In the genomic region with DNA sequence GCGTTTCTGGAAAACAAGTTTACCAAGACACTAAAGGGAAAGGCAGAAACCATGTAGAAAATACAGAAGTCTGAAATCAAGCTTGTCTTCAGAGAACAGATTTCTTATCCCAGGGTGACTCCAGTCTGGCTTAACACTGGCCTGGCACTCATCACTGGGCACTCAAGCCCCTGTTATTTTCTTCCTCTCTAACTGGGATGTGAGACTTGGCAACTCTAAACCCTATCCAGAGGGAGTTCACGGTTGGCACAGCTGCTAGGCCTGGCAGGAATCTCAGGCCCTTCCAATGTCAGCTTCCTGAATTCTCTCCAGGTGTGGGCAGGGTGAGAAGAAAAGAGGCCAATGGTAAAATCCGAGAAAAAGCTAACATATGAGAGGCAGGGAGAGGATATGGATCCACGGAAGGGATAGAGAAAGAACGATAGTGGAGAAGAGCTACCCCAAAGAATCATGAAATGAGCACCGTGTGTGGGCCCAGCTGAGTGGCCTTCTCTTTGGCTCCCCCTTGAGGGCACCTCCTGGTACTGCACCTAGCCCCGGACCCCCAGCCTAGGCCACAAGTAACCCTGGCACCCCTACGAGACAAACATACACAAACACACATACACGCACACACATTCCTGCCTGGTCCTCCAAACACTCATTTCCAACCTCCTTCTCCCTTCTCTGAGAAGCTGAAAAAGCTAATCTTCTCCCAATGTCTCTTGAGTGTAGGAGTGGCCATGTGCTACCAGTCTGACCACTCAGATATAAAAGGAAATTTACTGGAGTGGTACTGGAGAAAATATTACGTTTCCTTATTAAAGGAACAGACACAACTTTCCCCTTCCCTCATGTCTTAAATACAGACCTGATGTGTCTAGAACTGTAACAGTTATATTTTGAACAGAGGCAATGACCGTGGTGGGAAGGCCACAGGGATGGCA, we compare ENCODE assay signal across 9 cellular contexts. TPM values are rescaled to one million over a fixed set of nuclear protein-coding genes. Genes with fewer than 3 reads are reported as not detected.
A peak's percentile ranks its signal among the peaks of the same experiment; 100 is the strongest.
DNase-seq lines count a peak whose midpoint lies in the region; ATAC-seq, FAIRE-seq and TF ChIP-seq lines count a peak whose summit lies in the region.
"Had no signal": no experiment of that assay in that cellular context is flagged by ENCODE, and none has a peak within 500 bp of the region (broad histone marks: within the 10 kb centered on the region; RNA-seq: fewer than 3 reads in every experiment).

No MANE protein-coding gene starts in this region.

- H3K36me3 ChIP-seq in K562 (ENCODE audit: control insufficient read depth, insufficient read depth, low read length) = no peaks in the 10 kb centered on the region

- H4K20me1 ChIP-seq in K562 (replicated peaks; ENCODE audit: control insufficient read depth, insufficient read depth, low read length) = no peaks in the 10 kb centered on the region

- no peak overlapping the region for H3K27ac ChIP-seq in K562 (ENCODE audit: extremely low read depth, low read depth, low read length)

- no peaks in the 10 kb centered on the region for H3K4me1 ChIP-seq in K562 (replicated peaks in 1 of 2; ENCODE audit: control insufficient read depth in 2 of 2, insufficient read depth in 2 of 2, low read length in 2 of 2)

- POLR2A ChIA-PET in K562 (lab: Yijun Ruan, JAX) = interaction anchor here (0.5 to 0.6 kb wide), 2 partner anchors 384 to 539 kb away, joined by 3 read pairs; no protein-coding TSS in a partner anchor

- H3K79me2 ChIP-seq in K562 (ENCODE audit: control insufficient read depth, insufficient read depth, low read length) = no peaks in the 10 kb centered on the region

- no peak overlapping the region for H3K9ac ChIP-seq in K562 (ENCODE audit: insufficient read depth in 1 of 2, low read depth in 2 of 2, low read length in 2 of 2)

- under 1% methylated on average over 10 of the region's 11 CpGs for WGBS in K562 (ENCODE audit: insufficient coverage, low coverage, missing lambda C conversion rate)

- H3K4me2 ChIP-seq in K562 (ENCODE audit: insufficient read depth, low read length) = no peak overlapping the region

- no peaks in the 10 kb centered on the region for H3K9me3 ChIP-seq in K562 (replicated peaks; ENCODE audit: control insufficient read depth, insufficient read depth, low read depth, low read length)

- in situ Hi-C loops in ACHN (cut with HindIII; ENCODE audit: low pct_ligation_motif_present, low pct_unique_long_range_greater_than_20kb, low sequenced_read_pairs) = no loop called here
- in situ Hi-C loops in GM13976 (cut with MboI; ENCODE audit: low sequenced_read_pairs, unreplicated experiment) = no loop called here
- in situ Hi-C loops in K562 (cut with MboI) = no loop called here

- intact Hi-C loops in K562 (cut with micrococcal nuclease) = loop anchor here (10.0 kb wide), 1 partner anchor 1333 kb away; no protein-coding TSS in a partner anchor

- H3K4me3 ChIP-seq in K562 = no peak overlapping the region

- ATAC-seq in HG02642 (IDR thresholded peaks at IDR 0.05; ENCODE audit: poor library complexity, unreplicated experiment) (peak; percentile 76), K562 (peak; percentile 93)
- ATAC-seq: effector memory CD8-positive, alpha-beta T cell had no signal

- TF ChIP-seq POLR2A in K562 (conservative IDR thresholded peaks at IDR 0.05) = no peak

- peak; percentile 24 for DNase-seq in ACHN
- DNase-seq in GM13976 (ENCODE audit: low spot score) = peak; percentile 55
- peak; percentile 55 for DNase-seq in NCI-H82 (lab: John Stamatoyannopoulos, UW)
- peak; percentile 41 to 71 (median 68) for DNase-seq in K562 (ENCODE audit: extremely low read depth in 1 of 4, low spot score in 3 of 4)
- DNase-seq in lung microvascular endothelial cell (ENCODE audit: low read depth in 2 of 2) = peak; percentile 14 to 48
- DNase-seq in C1 segment of cervical spinal cord (lab: John Stamatoyannopoulos, UW) = no peak
- DNase-seq in pons (ENCODE audit: low spot score) = no peak

- FAIRE-seq in K562 (lab: Jason Lieb, UNC) = peak; percentile 42

- H3K9me1 ChIP-seq in K562 (ENCODE audit: control insufficient read depth, insufficient read depth, low read length) = no peaks in the 10 kb centered on the region

- no peaks in the 10 kb centered on the region for H3K27me3 ChIP-seq in K562 (ENCODE audit: control insufficient read depth in 2 of 2, insufficient read depth in 2 of 2, low read length in 2 of 2)

- H2AFZ ChIP-seq in K562 (ENCODE audit: low read depth, low read length) = no peak overlapping the region

- peak in 1 of 2 experiments; percentile 56; a peak in 3 of 4 replicates for TF ChIP-seq RAD21 in K562 (CRISPR knock-in tag; conservative IDR thresholded peaks at IDR 0.05 in 1 of 2, IDR thresholded peaks at IDR 0.05 in 1 of 2)

- TF ChIP-seq EP300 in K562 (IDR thresholded peaks at IDR 0.05; ENCODE audit: low read length) = no peak

- BruUV-seq in K562 (replicated peaks; lab: Mats Ljungman, UMichigan) = no TSS peak

- TF ChIP-seq CTCF in GM13976 (IDR thresholded peaks at IDR 0.05; ENCODE audit: borderline replicate concordance, control extremely low read depth, extremely low read depth, insufficient read depth, missing control alignments) = peak; percentile 83
- peak; percentile 61 to 82 (median 64) for TF ChIP-seq CTCF in K562 (IDR thresholded peaks at IDR 0.05 in 2 of 3, conservative IDR thresholded peaks at IDR 0.05 in 1 of 3; ENCODE audit: insufficient read depth in 2 of 3, low read depth in 1 of 3, low read length in 3 of 3)

- CTCF ChIA-PET in K562 (lab: Yijun Ruan, JAX; ENCODE audit: low intra/inter-chr PET ratio) = interaction anchor here (1.0 kb wide), 1 partner anchor 310 kb away, joined by 3 read pairs; no protein-coding TSS in a partner anchor

TF ChIP-seq in K562, 482 proteins besides CTCF, POLR2A, EP300 and RAD21:
- TF ChIP-seq SMARCB1 (IDR thresholded peaks at IDR 0.05; ENCODE audit: insufficient read length, low read depth) (no peak), KDM2B (CRISPR knock-in tag; IDR thresholded peaks at IDR 0.05) (no peak), SMC3 (conservative IDR thresholded peaks at IDR 0.05; ENCODE audit: insufficient read depth, low read depth, low read length) (peak; percentile 52), POU5F1 (IDR thresholded peaks at IDR 0.05; ENCODE audit: borderline replicate concordance, low read depth, low read length, partially characterized antibody) (no peak), ZBTB33 (CRISPR knock-in tag; IDR thresholded peaks at IDR 0.05) (no peak), MCM3 (IDR thresholded peaks at IDR 0.05) (no peak), TGIF2 (CRISPR knock-in tag; IDR thresholded peaks at IDR 0.05) (no peak), CREB3 (tag; conservative IDR thresholded peaks at IDR 0.05; ENCODE audit: low read depth) (no peak), KLF16 (IDR thresholded peaks at IDR 0.05) (0 out of 2 replicates have a peak, but pooled peaks have one; percentile 29)
- TF ChIP-seq, protein P1, sequence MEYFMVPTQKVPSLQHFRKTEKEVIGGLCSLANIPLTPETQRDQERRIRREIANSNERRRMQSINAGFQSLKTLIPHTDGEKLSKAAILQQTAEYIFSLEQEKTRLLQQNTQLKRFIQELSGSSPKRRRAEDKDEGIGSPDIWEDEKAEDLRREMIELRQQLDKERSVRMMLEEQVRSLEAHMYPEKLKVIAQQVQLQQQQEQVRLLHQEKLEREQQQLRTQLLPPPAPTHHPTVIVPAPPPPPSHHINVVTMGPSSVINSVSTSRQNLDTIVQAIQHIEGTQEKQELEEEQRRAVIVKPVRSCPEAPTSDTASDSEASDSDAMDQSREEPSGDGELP (CRISPR knock-in tag; IDR thresholded peaks at IDR 0.05; ENCODE audit: borderline replicate concordance) = peak; percentile 39; the same call in 1 of the 2 replicates
TF ChIP-seq in K562: peak in this region for 3.

RNA-seq across cellular contexts. Expression of gene PTCHD1, which starts 16.6 kb away (rescaled TPM):
- total RNA-seq in K562 (2011; cell fraction: chromatin; rRNA removed; ENCODE audit: low replicate concordance) = not detected in 2 replicates
- not detected in 2 replicates for total RNA-seq in K562 (2011; cell fraction: nucleolus; rRNA removed)
- total RNA-seq in K562 (2011; cell fraction: nucleoplasm; rRNA removed) = not detected in 2 replicates
- not detected in 2 replicates for total RNA-seq in K562 (2014; rRNA removed)
- total RNA-seq in K562 (2014; rRNA removed; fragmentation: Illumina TruSeq; extraction: Trizol) = not detected in 2 replicates
- not detected in 2 replicates for total RNA-seq in K562 (2015; rRNA removed; fragmentation: Illumina TruSeq; extraction: Trizol)
- not detected in 2 replicates for total RNA-seq in K562 (2021)
- polyA plus RNA-seq in K562 (2011; rRNA removed) = not detected in 2 replicates
- not detected in 2 replicates for polyA plus RNA-seq in K562 (2011; cell fraction: cytosol; rRNA removed)
- polyA plus RNA-seq in K562 (2011; cell fraction: nucleus; rRNA removed) = not detected in 2 replicates
- polyA plus RNA-seq in K562 (2012) = not detected in 2 replicates
- polyA plus RNA-seq in K562 (2014; fragmentation: Illumina TruSeq; extraction: Trizol) = not detected in 2 replicates
- not detected for polyA plus RNA-seq in K562 (2014; fragmentation: Nextera tagmentation; extraction: Ambion mirVana)
- polyA plus RNA-seq in K562 (2014; rRNA removed) = not detected in 2 replicates
- not detected in 2 replicates for polyA minus RNA-seq in K562 (2011; rRNA and poly(A)+ RNA removed)
- not detected in 2 replicates for polyA minus RNA-seq in K562 (2011; cell fraction: cytosol; rRNA and poly(A)+ RNA removed)
- not detected in 2 replicates for polyA minus RNA-seq in K562 (2011; cell fraction: nucleus; rRNA and poly(A)+ RNA removed)
- not detected in 2 replicates for total RNA-seq in lung microvascular endothelial cell

Comparison
In these comparisons a context has a peak if more than half of its experiments do, and no peak if none do; other contexts are left out.
1. DNase-seq: peak in ACHN (single experiment), GM13976 (single experiment), NCI-H82 (single experiment), K562 (4 of 4) and lung microvascular endothelial cell (2 of 2); none in C1 segment of cervical spinal cord (0 of 14) and pons (single experiment).